Comparison of ENCODE assay signal across 9 cellular contexts in genomic region chr11:61229458-61229857, GRCh38. TPM values are rescaled to one million over a fixed set of nuclear protein-coding genes. Genes with fewer than 3 reads are reported as not detected.
"Had no signal": no experiment of that assay in that cellular context is flagged by ENCODE, and none has a peak within 500 bp of the region (broad histone marks: within the 10 kb centered on the region; RNA-seq: fewer than 3 reads in every experiment).

No MANE protein-coding gene starts in this region.

RNA-seq across cellular contexts. Expression of gene PGA4, which starts 7.3 kb away (rescaled TPM):
- total RNA-seq: OCI-LY7, PC-3, PC-9, Peyer's patch, RPMI7951, SJCRH30, SJSA1, SK-MEL-5 had no signal
- polyA plus RNA-seq: SK-N-SH had no signal

RNA-seq across cellular contexts. Expression of gene PGA5, which starts 11.5 kb away (rescaled TPM):
- total RNA-seq: OCI-LY7, PC-3, PC-9, Peyer's patch, RPMI7951, SJCRH30, SJSA1, SK-MEL-5 had no signal
- polyA plus RNA-seq: SK-N-SH had no signal

RNA-seq across cellular contexts. Expression of gene PGA3, which starts 26.1 kb away (rescaled TPM):
- total RNA-seq: OCI-LY7, PC-3, PC-9, Peyer's patch, RPMI7951, SJCRH30, SJSA1, SK-MEL-5 had no signal
- polyA plus RNA-seq: SK-N-SH had no signal
